23 cellular contexts compared by ENCODE assay signal in the genomic region with DNA sequence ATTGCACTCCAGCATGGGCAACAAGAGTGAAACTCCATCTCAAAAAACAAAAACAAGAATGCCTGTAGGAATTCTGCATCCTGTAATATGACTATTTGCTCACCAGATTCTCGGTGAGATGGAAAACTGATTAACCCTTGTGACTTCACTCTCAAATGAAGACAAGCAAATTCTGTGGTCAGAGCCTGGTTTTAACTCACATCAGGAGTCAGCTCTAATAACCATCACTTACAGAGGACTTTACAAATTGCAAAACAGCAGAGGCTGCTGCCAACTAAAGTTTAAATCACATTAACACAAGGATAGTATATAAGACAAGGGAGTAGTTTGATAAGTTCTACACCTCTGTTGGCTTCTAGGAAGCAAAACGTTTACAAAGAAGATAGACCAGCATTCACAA. TPM values are rescaled to one million over a fixed set of nuclear protein-coding genes. Genes with fewer than 3 reads are reported as not detected.
"Had no signal": no experiment of that assay in that cellular context is flagged by ENCODE, and none has a peak within 500 bp of the region (broad histone marks: within the 10 kb centered on the region; RNA-seq: fewer than 3 reads in every experiment).

No MANE protein-coding gene starts in this region.

- H3K9me3 ChIP-seq: MG63, SJSA1 had no signal

- H3K27ac ChIP-seq: SJSA1, SK-N-MC had no signal

- H3K27me3 ChIP-seq: SJSA1 had no signal

- H3K4me1 ChIP-seq: SJSA1 had no signal

- H3K4me3 ChIP-seq: MG63, SJSA1, SK-N-MC had no signal

- DNase-seq: IMR-90, Karpas-422, KG1, MG63, NCI-H1092, NCI-H1105 treated with DMSO at 0.1 percent for 48 hours, NCI-H1417 treated with DMSO at 0.1 percent for 48 hours, NCI-H146, NCI-H1694 treated with DMSO at 0.1 percent for 48 hours, NCI-H1930, NCI-H2081, NCI-H2107, NCI-H2227 treated with DMSO at 0.1 percent for 48 hours, NCI-H446, NCI-H510A, NCI-H524 treated with DMSO at 0.1 percent for 48 hours, NCI-H748 treated with DMSO at 0.1 percent for 48 hours, Right ventricle myocardium superior, RPMI8226, SIG-M5 had no signal

RNA-seq across cellular contexts. Expression of gene FAM163A, which starts 35.7 kb away (rescaled TPM):
- total RNA-seq: HT-29, IMR-90, SJSA1 had no signal
- polyA plus RNA-seq: IMR-90 had no signal
